8 cellular contexts compared by ENCODE assay signal in the genomic region with DNA sequence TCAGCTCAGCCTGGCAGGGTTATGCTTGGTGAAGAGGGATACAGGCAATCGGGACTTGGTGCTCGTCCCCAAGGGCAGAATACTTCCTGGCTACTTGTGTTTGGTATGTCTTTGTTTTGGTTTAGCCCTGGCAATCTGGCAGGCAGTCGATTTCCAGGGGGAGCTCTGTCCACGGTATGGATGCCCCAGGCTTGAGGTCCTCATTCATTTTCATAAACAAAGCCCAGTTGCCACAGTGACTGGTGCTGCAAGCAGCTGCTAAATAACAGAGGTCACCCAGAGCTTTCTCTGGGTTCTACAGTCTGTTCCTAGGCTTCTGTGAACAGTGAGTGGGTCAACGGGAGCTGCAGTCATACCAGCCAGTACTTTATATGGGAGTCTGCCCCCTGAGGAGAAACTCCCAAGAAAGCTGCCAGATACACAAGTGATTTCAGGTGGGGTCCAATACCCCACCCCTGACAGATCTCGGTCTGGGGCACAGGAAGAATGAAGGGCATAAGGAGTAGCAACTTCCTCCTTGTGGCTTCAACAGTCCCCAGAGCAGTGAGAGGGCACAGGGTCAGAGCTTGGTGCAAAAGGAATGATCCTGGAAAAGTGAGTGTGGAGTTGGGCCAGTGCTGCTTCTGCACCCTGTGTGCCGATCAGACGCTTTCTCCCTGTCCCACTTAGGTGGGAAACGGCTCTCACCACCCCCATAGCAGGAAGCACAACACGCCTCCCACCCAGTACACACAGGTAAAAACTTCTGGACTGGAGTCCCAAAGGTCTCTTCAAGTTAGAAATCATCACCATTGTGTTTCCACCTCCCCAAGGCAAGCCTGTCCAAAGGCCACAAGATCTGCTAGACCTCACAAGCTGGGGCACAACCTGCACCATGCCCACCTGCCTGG. TPM values are rescaled to one million over a fixed set of nuclear protein-coding genes. Genes with fewer than 3 reads are reported as not detected.
DNase-seq lines count a peak whose midpoint lies in the region; ATAC-seq and TF ChIP-seq lines count a peak whose summit lies in the region.

No MANE protein-coding gene starts in this region.

- H3K27ac ChIP-seq in left lung (peak overlapping the region; percentile 42 to 64), upper lobe of right lung (peak overlapping the region; percentile 72)

- ATAC-seq in left lung: peak; percentile 66
- peak; percentile 68 for ATAC-seq in upper lobe of right lung

- peaks cover 1% of the 10 kb centered on the region for H3K36me3 Mint-ChIP-seq in activated naive CD4-positive, alpha-beta T cell treated with anti-CD3 and anti-CD28 coated beads, Interleukin-2, amount 10 ng/mL, durations not matched to agents 7 days and 5 days

- H3K4me3 ChIP-seq in left lung: no peak overlapping the region
- no peak overlapping the region for H3K4me3 ChIP-seq in upper lobe of right lung

- intact Hi-C loops in left lung (cut with DNase I) (no loop called here), upper lobe of right lung (cut with DNase I) (no loop called here)

- H3K4me1 Mint-ChIP-seq in activated naive CD4-positive, alpha-beta T cell treated with anti-CD3 and anti-CD28 coated beads, Interleukin-2, amount 10 ng/mL, durations not matched to agents 7 days and 5 days: peaks cover 18% of the 10 kb centered on the region

- H3K36me3 ChIP-seq in left lung (no peaks in the 10 kb centered on the region), upper lobe of right lung (no peaks in the 10 kb centered on the region)

- no peaks in the 10 kb centered on the region for H3K9me3 ChIP-seq in left lung
- H3K9me3 ChIP-seq in upper lobe of right lung: no peaks in the 10 kb centered on the region

- TF ChIP-seq CTCF in left lung (IDR thresholded peaks at IDR 0.05): no peak
- TF ChIP-seq CTCF in upper lobe of right lung (IDR thresholded peaks at IDR 0.05): peak; percentile 40

- DNase-seq in NCI-H2081 (lab: John Stamatoyannopoulos, UW) (peak; percentile 60 to 69), NCI-H2081 treated with DMSO at 0.1 percent for 48 hours (lab: John Stamatoyannopoulos, UW) (no peak), brain pericyte (ENCODE audit: low read depth, low spot score) (peak; percentile 60), left lung (no peak), upper lobe of right lung (peak; percentile 66), NCI-H2171 treated with DMSO at 0.1 percent for 48 hours (lab: John Stamatoyannopoulos, UW) (no peak)
- DNase-seq in activated naive CD4-positive, alpha-beta T cell treated with anti-CD3 and anti-CD28 coated beads, Interleukin-2, amount 10 ng/mL, durations not matched to agents 7 days and 5 days: no peak
- no peak for DNase-seq in activated naive CD4-positive, alpha-beta T cell (lab: John Stamatoyannopoulos, UW)

- no peak overlapping the region for H3K4me3 Mint-ChIP-seq in activated naive CD4-positive, alpha-beta T cell treated with anti-CD3 and anti-CD28 coated beads, Interleukin-2, amount 10 ng/mL, durations not matched to agents 7 days and 5 days

- H3K27me3 ChIP-seq in left lung (no peaks in the 10 kb centered on the region), upper lobe of right lung (no peaks in the 10 kb centered on the region)

- CTCF ChIA-PET in activated naive CD4-positive, alpha-beta T cell treated with anti-CD3 and anti-CD28 coated beads, Interleukin-2, amount 10 ng/mL, durations not matched to agents 7 days and 5 days (lab: Charles Lee): interaction anchor here (1.3 kb wide), 1 partner anchor 12 kb away, joined by 3 read pairs; no protein-coding TSS in a partner anchor

- no peak overlapping the region for H3K27ac Mint-ChIP-seq in activated naive CD4-positive, alpha-beta T cell treated with anti-CD3 and anti-CD28 coated beads, Interleukin-2, amount 10 ng/mL, durations not matched to agents 7 days and 5 days

- no peaks in the 10 kb centered on the region for H3K9me3 Mint-ChIP-seq in activated naive CD4-positive, alpha-beta T cell treated with anti-CD3 and anti-CD28 coated beads, Interleukin-2, amount 10 ng/mL, durations not matched to agents 7 days and 5 days

- H3K27me3 Mint-ChIP-seq in activated naive CD4-positive, alpha-beta T cell treated with anti-CD3 and anti-CD28 coated beads, Interleukin-2, amount 10 ng/mL, durations not matched to agents 7 days and 5 days: no peaks in the 10 kb centered on the region

- peaks cover 26 to 30% of the 10 kb centered on the region in 2 donors for H3K4me1 ChIP-seq in left lung
- H3K4me1 ChIP-seq in upper lobe of right lung: peaks cover 42% of the 10 kb centered on the region

RNA-seq across cellular contexts. Expression of a gene that starts 55.5 kb away (rescaled TPM):
- total RNA-seq in left lung: 10 to 100 TPM; 21.7 to 41.1 TPM
- 55.9 TPM for total RNA-seq in upper lobe of right lung

Comparison
In these comparisons a context has a peak if more than half of its experiments do, and no peak if none do; other contexts are left out.
1. DNase-seq: peak in NCI-H2081 (2 of 2), brain pericyte (single experiment) and upper lobe of right lung (single experiment); none in NCI-H2081 treated with DMSO at 0.1 percent for 48 hours (single experiment), left lung (0 of 2), activated naive CD4-positive, alpha-beta T cell treated with anti-CD3 and anti-CD28 coated beads, Interleukin-2, amount 10 ng/mL, durations not matched to agents 7 days and 5 days (single experiment), activated naive CD4-positive, alpha-beta T cell (0 of 4) and NCI-H2171 treated with DMSO at 0.1 percent for 48 hours (single experiment).